In the genomic region with DNA sequence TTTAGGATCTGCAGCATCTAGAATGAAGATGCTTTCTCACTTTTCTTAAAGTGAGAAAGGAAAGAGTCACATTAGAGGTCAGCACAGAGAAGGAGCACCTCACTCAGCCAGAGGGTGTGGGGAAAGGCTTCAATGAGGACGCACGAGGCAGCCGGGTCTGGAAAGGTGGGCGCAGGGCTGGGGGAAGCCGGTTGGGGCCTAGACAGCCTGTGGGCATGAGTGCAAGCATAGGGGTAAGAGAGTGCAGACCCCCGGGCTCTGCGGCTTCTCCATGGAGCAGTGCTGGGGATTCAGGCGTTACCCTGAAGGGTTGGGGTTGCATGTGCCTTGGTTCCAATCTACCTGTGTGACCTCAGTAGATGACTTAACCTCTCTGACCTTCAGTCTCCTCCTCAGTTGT, we compare ENCODE assay signal across 35 cellular contexts. TPM values are rescaled to one million over a fixed set of nuclear protein-coding genes. Genes with fewer than 3 reads are reported as not detected.
"Had no signal": no experiment of that assay in that cellular context is flagged by ENCODE, and none has a peak within 500 bp of the region (broad histone marks: within the 10 kb centered on the region; RNA-seq: fewer than 3 reads in every experiment).

No MANE protein-coding gene starts in this region.

- H3K4me3 Mint-ChIP-seq: activated CD4-positive, alpha-beta memory T cell treated with anti-CD3 and anti-CD28 coated beads, Interleukin-2, amount 10 ng/mL, durations not matched to agents 7 days and 5 days; activated CD4-positive, alpha-beta T cell treated with anti-CD3 and anti-CD28 coated beads for 36 hours; activated CD4-positive, alpha-beta T cell treated with anti-CD3 and anti-CD28 coated beads, Interleukin-2, amount 10 ng/mL, durations not matched to agents 24 days and 14 days; activated naive CD4-positive, alpha-beta T cell treated with anti-CD3 and anti-CD28 coated beads for 36 hours; activated naive CD4-positive, alpha-beta T cell treated with anti-CD3 and anti-CD28 coated beads, Interleukin-2, amount 50 U/mL, for 24 hours; activated naive CD8-positive, alpha-beta T cell treated with anti-CD3 and anti-CD28 coated beads for 36 hours; activated naive CD8-positive, alpha-beta T cell treated with anti-CD3 and anti-CD28 coated beads, Interleukin-2, amount 50 U/mL, for 24 hours; activated T-cell treated with anti-CD3 and anti-CD28 coated beads, Interleukin-2, amount 50 U/mL, for 4 hours; activated T-helper 17 cell treated with anti-CD3 and anti-CD28 coated beads, Interleukin-2, amount 50 U/mL, for 72 hours; effector memory CD8-positive, alpha-beta T cell had no signal

- H3K4me1 Mint-ChIP-seq: activated CD4-positive, alpha-beta memory T cell treated with anti-CD3 and anti-CD28 coated beads, Interleukin-2, amount 10 ng/mL, durations not matched to agents 7 days and 5 days; activated CD4-positive, alpha-beta T cell treated with anti-CD3 and anti-CD28 coated beads for 36 hours; activated CD4-positive, alpha-beta T cell treated with anti-CD3 and anti-CD28 coated beads, Interleukin-2, amount 10 ng/mL, durations not matched to agents 24 days and 14 days; activated naive CD4-positive, alpha-beta T cell treated with anti-CD3 and anti-CD28 coated beads, Interleukin-2, amount 50 U/mL, for 24 hours; activated naive CD8-positive, alpha-beta T cell treated with anti-CD3 and anti-CD28 coated beads for 36 hours; activated naive CD8-positive, alpha-beta T cell treated with anti-CD3 and anti-CD28 coated beads, Interleukin-2, amount 50 U/mL, for 24 hours; activated T-helper 17 cell treated with anti-CD3 and anti-CD28 coated beads, Interleukin-2, amount 50 U/mL, for 72 hours had no signal

- H3K36me3 Mint-ChIP-seq: activated naive CD4-positive, alpha-beta T cell treated with anti-CD3 and anti-CD28 coated beads, Interleukin-2, amount 50 U/mL, for 24 hours; activated naive CD8-positive, alpha-beta T cell treated with anti-CD3 and anti-CD28 coated beads for 36 hours had no signal

- H3K4me3 ChIP-seq: adrenal gland, body of pancreas, cardiac muscle cell, colonic mucosa, dorsolateral prefrontal cortex, esophagus muscularis mucosa, gastrocnemius medialis, heart left ventricle had no signal

- H3K27me3 Mint-ChIP-seq: activated naive CD4-positive, alpha-beta T cell treated with anti-CD3 and anti-CD28 coated beads, Interleukin-2, amount 50 U/mL, for 24 hours; activated naive CD8-positive, alpha-beta T cell treated with anti-CD3 and anti-CD28 coated beads, Interleukin-2, amount 50 U/mL, for 24 hours had no signal

- H3K27ac Mint-ChIP-seq: activated CD4-positive, alpha-beta memory T cell treated with anti-CD3 and anti-CD28 coated beads, Interleukin-2, amount 10 ng/mL, durations not matched to agents 7 days and 5 days; activated CD4-positive, alpha-beta T cell treated with anti-CD3 and anti-CD28 coated beads for 36 hours; activated CD4-positive, alpha-beta T cell treated with anti-CD3 and anti-CD28 coated beads, Interleukin-2, amount 10 ng/mL, durations not matched to agents 24 days and 14 days; activated naive CD4-positive, alpha-beta T cell treated with anti-CD3 and anti-CD28 coated beads for 36 hours; activated naive CD4-positive, alpha-beta T cell treated with anti-CD3 and anti-CD28 coated beads, Interleukin-2, amount 50 U/mL, for 24 hours; activated naive CD8-positive, alpha-beta T cell treated with anti-CD3 and anti-CD28 coated beads for 36 hours; activated naive CD8-positive, alpha-beta T cell treated with anti-CD3 and anti-CD28 coated beads, Interleukin-2, amount 50 U/mL, for 24 hours; activated T-helper 17 cell treated with anti-CD3 and anti-CD28 coated beads, Interleukin-2, amount 50 U/mL, for 72 hours; effector memory CD8-positive, alpha-beta T cell had no signal

- ATAC-seq: activated CD4-positive, alpha-beta T cell treated with anti-CD3 and anti-CD28 coated beads for 36 hours; activated naive CD8-positive, alpha-beta T cell treated with anti-CD3 and anti-CD28 coated beads, Interleukin-2, amount 50 U/mL, for 24 hours; activated T-cell treated with anti-CD3 and anti-CD28 coated beads, Interleukin-2, amount 50 U/mL, for 4 hours; activated T-helper 17 cell treated with anti-CD3 and anti-CD28 coated beads, Interleukin-2, amount 50 U/mL, for 72 hours; body of pancreas; effector memory CD8-positive, alpha-beta T cell; foreskin keratinocyte; gastrocnemius medialis; heart left ventricle had no signal

- H3K27me3 ChIP-seq: adrenal gland, body of pancreas, cardiac muscle cell, colonic mucosa, esophagus muscularis mucosa, foreskin keratinocyte, gastrocnemius medialis, heart left ventricle had no signal

- DNase-seq: activated CD4-positive, alpha-beta memory T cell treated with anti-CD3 and anti-CD28 coated beads, Interleukin-2, amount 10 ng/mL, durations not matched to agents 7 days and 5 days; activated CD4-positive, alpha-beta T cell treated with anti-CD3 and anti-CD28 coated beads for 36 hours; activated CD4-positive, alpha-beta T cell treated with anti-CD3 and anti-CD28 coated beads, Interleukin-2, amount 10 ng/mL, durations not matched to agents 24 days and 14 days; activated CD4-positive, alpha-beta T cell treated with anti-CD3 and anti-CD28 coated beads, Interleukin-2, amount 50 U/mL, for 4 hours; activated CD4-positive, CD25-positive, alpha-beta regulatory T cell; activated CD4-positive, CD25-positive, alpha-beta regulatory T cell treated with anti-CD3 and anti-CD28 coated beads, Interleukin-2, amount 50 U/mL, for 72 hours; activated CD8-positive, alpha-beta memory T cell treated with anti-CD3 and anti-CD28 coated beads, Interleukin-2, amount 50 U/mL, for 48 hours; activated effector memory CD4-positive, alpha-beta T cell treated with Interleukin-2 at 50 U/mL for 16 hours; activated gamma-delta T cell treated with Interleukin-2 at 50 U/mL for 16 hours; activated naive CD4-positive, alpha-beta T cell treated with anti-CD3 and anti-CD28 coated beads for 36 hours; activated naive CD8-positive, alpha-beta T cell treated with anti-CD3 and anti-CD28 coated beads for 36 hours; activated naive CD8-positive, alpha-beta T cell treated with anti-CD3 and anti-CD28 coated beads, Interleukin-2, amount 50 U/mL, for 24 hours; activated T-cell treated with anti-CD3 and anti-CD28 coated beads for 4 hours; activated T-cell treated with anti-CD3 and anti-CD28 coated beads, Interleukin-2, amount 50 U/mL, for 4 hours; adrenal gland; amygdala; aorta; body of pancreas; central memory CD4-positive, alpha-beta T cell; cerebellar nuclear complex; colonic mucosa; dorsolateral prefrontal cortex; effector CD4-positive, alpha-beta T cell; effector memory CD8-positive, alpha-beta T cell; erythroblast; foreskin keratinocyte; gastrocnemius medialis; glutamatergic neuron; T-helper 2 cell had no signal

- H3K9me3 ChIP-seq: adrenal gland, body of pancreas, colonic mucosa, esophagus muscularis mucosa, gastrocnemius medialis, heart left ventricle had no signal

- H3K27ac ChIP-seq: adrenal gland, body of pancreas, cardiac muscle cell, colonic mucosa, dorsolateral prefrontal cortex, esophagus muscularis mucosa, foreskin keratinocyte, gastrocnemius medialis, heart left ventricle had no signal

- H3K36me3 ChIP-seq: adrenal gland, cardiac muscle cell, colonic mucosa, esophagus muscularis mucosa, gastrocnemius medialis, heart left ventricle had no signal

- H3K9me3 Mint-ChIP-seq: activated CD4-positive, alpha-beta memory T cell treated with anti-CD3 and anti-CD28 coated beads, Interleukin-2, amount 10 ng/mL, durations not matched to agents 7 days and 5 days; activated CD4-positive, alpha-beta T cell treated with anti-CD3 and anti-CD28 coated beads, Interleukin-2, amount 10 ng/mL, durations not matched to agents 24 days and 14 days; activated naive CD4-positive, alpha-beta T cell treated with anti-CD3 and anti-CD28 coated beads for 36 hours; activated naive CD4-positive, alpha-beta T cell treated with anti-CD3 and anti-CD28 coated beads, Interleukin-2, amount 50 U/mL, for 24 hours; activated naive CD8-positive, alpha-beta T cell treated with anti-CD3 and anti-CD28 coated beads for 36 hours; activated naive CD8-positive, alpha-beta T cell treated with anti-CD3 and anti-CD28 coated beads, Interleukin-2, amount 50 U/mL, for 24 hours; activated T-cell treated with anti-CD3 and anti-CD28 coated beads, Interleukin-2, amount 50 U/mL, for 4 hours; activated T-helper 17 cell treated with anti-CD3 and anti-CD28 coated beads, Interleukin-2, amount 50 U/mL, for 72 hours; effector memory CD8-positive, alpha-beta T cell had no signal

RNA-seq across cellular contexts. Expression of a gene that starts 49.9 kb away (rescaled TPM):
- total RNA-seq: activated CD4-positive, alpha-beta memory T cell treated with anti-CD3 and anti-CD28 coated beads, Interleukin-2, amount 10 ng/mL, durations not matched to agents 7 days and 5 days; activated CD4-positive, alpha-beta T cell treated with anti-CD3 and anti-CD28 coated beads for 36 hours; activated CD4-positive, alpha-beta T cell treated with anti-CD3 and anti-CD28 coated beads, Interleukin-2, amount 10 ng/mL, durations not matched to agents 24 days and 14 days; activated naive CD4-positive, alpha-beta T cell treated with anti-CD3 and anti-CD28 coated beads for 36 hours; activated naive CD8-positive, alpha-beta T cell treated with anti-CD3 and anti-CD28 coated beads for 36 hours; activated T-helper 17 cell treated with anti-CD3 and anti-CD28 coated beads, Interleukin-2, amount 50 U/mL, for 72 hours; cardiac muscle cell; T-helper 1 cell treated with Interleukin-12 subunit alpha and Interleukin-12 subunit beta and Interleukin-4 antibody, amounts not matched to agents 30 ng/mL and 1 ng/mL, for 36 hours had no signal
- polyA plus RNA-seq: cardiac muscle cell had no signal
